In the genomic region with DNA sequence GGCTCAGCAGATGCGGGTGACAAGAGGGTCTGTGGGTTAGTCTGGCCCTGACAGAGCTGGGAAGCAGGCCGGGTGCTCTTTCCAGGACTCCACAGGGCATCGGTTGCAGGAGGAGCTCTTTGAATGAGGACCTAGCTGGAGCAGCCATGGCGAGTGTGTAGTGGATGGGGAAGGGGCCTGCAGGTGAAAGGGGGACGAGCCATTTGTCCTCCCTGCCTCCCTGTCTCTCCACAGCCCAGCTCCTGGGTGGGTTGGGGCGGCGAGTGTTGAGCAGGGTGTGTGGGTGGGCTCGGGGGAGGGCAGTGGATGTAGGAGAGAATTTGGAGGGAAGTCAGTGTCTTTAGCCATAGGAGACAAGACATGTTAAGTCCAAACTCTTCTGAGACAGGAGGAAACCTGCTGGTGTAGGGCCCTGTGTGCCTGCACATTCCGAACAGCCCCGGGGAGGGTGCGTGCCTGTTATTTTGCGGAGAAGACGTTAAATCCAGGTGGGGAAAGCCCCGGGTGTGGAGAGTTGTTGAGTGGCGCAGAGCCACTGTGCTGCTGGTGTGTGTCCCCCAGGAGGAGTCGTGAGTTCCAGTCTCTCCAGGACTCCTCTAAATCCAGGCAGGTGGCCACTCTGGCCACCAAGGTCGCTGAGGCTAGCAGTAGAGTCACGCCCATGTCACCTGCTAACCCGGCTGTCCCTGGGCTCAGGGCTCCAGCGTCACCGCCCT, we compare ENCODE assay signal across 1 cellular context.
TF ChIP-seq lines count a peak whose summit lies in the region.

No MANE protein-coding gene starts in this region.

TF ChIP-seq in HCT116, 20 proteins besides CTCF, POLR2A, EP300 and RAD21:
- TF ChIP-seq, protein P1, sequence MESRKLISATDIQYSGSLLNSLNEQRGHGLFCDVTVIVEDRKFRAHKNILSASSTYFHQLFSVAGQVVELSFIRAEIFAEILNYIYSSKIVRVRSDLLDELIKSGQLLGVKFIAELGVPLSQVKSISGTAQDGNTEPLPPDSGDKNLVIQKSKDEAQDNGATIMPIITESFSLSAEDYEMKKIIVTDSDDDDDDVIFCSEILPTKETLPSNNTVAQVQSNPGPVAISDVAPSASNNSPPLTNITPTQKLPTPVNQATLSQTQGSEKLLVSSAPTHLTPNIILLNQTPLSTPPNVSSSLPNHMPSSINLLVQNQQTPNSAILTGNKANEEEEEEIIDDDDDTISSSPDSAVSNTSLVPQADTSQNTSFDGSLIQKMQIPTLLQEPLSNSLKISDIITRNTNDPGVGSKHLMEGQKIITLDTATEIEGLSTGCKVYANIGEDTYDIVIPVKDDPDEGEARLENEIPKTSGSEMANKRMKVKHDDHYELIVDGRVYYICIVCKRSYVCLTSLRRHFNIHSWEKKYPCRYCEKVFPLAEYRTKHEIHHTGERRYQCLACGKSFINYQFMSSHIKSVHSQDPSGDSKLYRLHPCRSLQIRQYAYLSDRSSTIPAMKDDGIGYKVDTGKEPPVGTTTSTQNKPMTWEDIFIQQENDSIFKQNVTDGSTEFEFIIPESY (IDR thresholded peaks at IDR 0.05; ENCODE audit: extremely low read depth, insufficient replicate concordance, low read length), result no peak
- TF ChIP-seq YY1 (IDR thresholded peaks at IDR 0.05; ENCODE audit: extremely low read depth, insufficient replicate concordance, low read depth, low read length) (no peak), EGR1 (IDR thresholded peaks at IDR 0.05; ENCODE audit: low read depth) (no peak), JUND (IDR thresholded peaks at IDR 0.05) (no peak), ZFX (IDR thresholded peaks at IDR 0.05) (no peak), REST (IDR thresholded peaks at IDR 0.05; ENCODE audit: low read depth) (no peak), POLR2AphosphoS5 (IDR thresholded peaks at IDR 0.05; ENCODE audit: low read depth, low read length) (no peak), CBX3 (IDR thresholded peaks at IDR 0.05; ENCODE audit: low read depth) (no peak)
